In genomic region chr10:17430647-17431355, GRCh38 we compare ENCODE assay signal across 8 cellular contexts. TPM values are rescaled to one million over a fixed set of nuclear protein-coding genes. Genes with fewer than 3 reads are reported as not detected.
DNase-seq lines count a peak whose midpoint lies in the region; ATAC-seq and TF ChIP-seq lines count a peak whose summit lies in the region.

No MANE protein-coding gene starts in this region.

- no peak overlapping the region for H3K4me2 ChIP-seq in OCI-LY1 (ENCODE audit: low read length)

- peaks cover 7% of the 10 kb centered on the region for H3K4me1 Mint-ChIP-seq in neural crest cell

- ATAC-seq in GM19395 (IDR thresholded peaks at IDR 0.05; ENCODE audit: unreplicated experiment) (peak; percentile 48), GM21381 (IDR thresholded peaks at IDR 0.05; ENCODE audit: unreplicated experiment) (no peak)

- TF ChIP-seq CTCF in OCI-LY1 (IDR thresholded peaks at IDR 0.05; ENCODE audit: low read length) (peak; percentile 83), fibroblast of mammary gland (conservative IDR thresholded peaks at IDR 0.05; ENCODE audit: control insufficient read depth, insufficient read depth, low read depth, low read length) (peak; percentile 94), neural crest cell (conservative IDR thresholded peaks at IDR 0.05) (peak; percentile 93), transverse colon (IDR thresholded peaks at IDR 0.05) (peak; percentile 66 to 84 (median 78))

- H3K9me2 ChIP-seq in OCI-LY1 (ENCODE audit: low read depth, low read length), result no peaks in the 10 kb centered on the region

- H3K9ac ChIP-seq in OCI-LY1 (ENCODE audit: low read length), result no peak overlapping the region

- H3K27me3 Mint-ChIP-seq in neural crest cell (ENCODE audit: low read depth), result peaks cover 21% of the 10 kb centered on the region

- H3K27me3 ChIP-seq in OCI-LY1 (ENCODE audit: insufficient read depth, low read length), result no peaks in the 10 kb centered on the region
- peaks cover 19% of the 10 kb centered on the region for H3K27me3 ChIP-seq in transverse colon

- H3F3A ChIP-seq in OCI-LY1 (ENCODE audit: insufficient read depth, low read length), result no peaks in the 10 kb centered on the region

- DNase-seq in Ammon's horn (ENCODE audit: low spot score) (peak; percentile 83), fibroblast of mammary gland (ENCODE audit: low read depth) (peak; percentile 79), neural crest cell (ENCODE audit: low read depth, low spot score) (peak; percentile 75), transverse colon (peak; percentile 72)
- DNase-seq in activated T-cell treated with anti-CD3 and anti-CD28 coated beads, Interleukin-2, amount 50 U/mL, for 48 hours, result peak; percentile 64 to 71

- no peaks in the 10 kb centered on the region for H3K9me3 Mint-ChIP-seq in neural crest cell

- H3K9me3 ChIP-seq in OCI-LY1 (ENCODE audit: low read length) (no peaks in the 10 kb centered on the region), transverse colon (no peaks in the 10 kb centered on the region)

- no peaks in the 10 kb centered on the region for H3K36me3 Mint-ChIP-seq in neural crest cell (ENCODE audit: low read depth)

- H3K4me1 ChIP-seq in OCI-LY1 (ENCODE audit: insufficient read depth, low read length, severe bottlenecking), result no peaks in the 10 kb centered on the region
- H3K4me1 ChIP-seq in transverse colon, result peaks cover 0 to 10% (median 0%) of the 10 kb centered on the region in 4 donors

- no peak overlapping the region for H3K27ac Mint-ChIP-seq in neural crest cell (ENCODE audit: unreplicated experiment)

- H3K4me3 Mint-ChIP-seq in neural crest cell, result no peak overlapping the region

- in situ Hi-C loops in transverse colon (cut with MboI; ENCODE audit: low pct_ligation_motif_present in 1 of 4, low pct_unique_long_range_greater_than_20kb in 1 of 4, low sequenced_read_pairs in 3 of 4), result loop anchor here (25.0 kb wide), 1 partner anchor 594 kb away; no protein-coding TSS in a partner anchor

- no peaks in the 10 kb centered on the region for H3K79me2 ChIP-seq in OCI-LY1 (ENCODE audit: insufficient read depth, low read length)

- intact Hi-C loops in transverse colon (cut with DNase I; ENCODE audit: low total_unique reads), result loop anchor here (10.0 kb wide), 1 partner anchor 586 kb away; no protein-coding TSS in a partner anchor

- no peak for TF ChIP-seq POLR2A in transverse colon (IDR thresholded peaks at IDR 0.05)

- TF ChIP-seq EP300 in transverse colon (IDR thresholded peaks at IDR 0.05; ENCODE audit: low read depth), result no peak

- H3K4me3 ChIP-seq in OCI-LY1 (ENCODE audit: low read depth, low read length, poor library complexity, severe bottlenecking), result no peak overlapping the region
- H3K4me3 ChIP-seq in fibroblast of mammary gland (ENCODE audit: control insufficient read depth, low read depth, low read length), result no peak overlapping the region
- H3K4me3 ChIP-seq in transverse colon, result no peak overlapping the region

- H2AFZ ChIP-seq in OCI-LY1 (ENCODE audit: low read length), result no peak overlapping the region

- H3K27ac ChIP-seq in OCI-LY1 (ENCODE audit: low read depth, low read length, poor library complexity, severe bottlenecking) (no peak overlapping the region), transverse colon (no peak overlapping the region)

- no peaks in the 10 kb centered on the region for H4K20me1 ChIP-seq in OCI-LY1 (ENCODE audit: insufficient read depth, low read length)

- H3K36me3 ChIP-seq in OCI-LY1 (ENCODE audit: insufficient read depth, low read length) (no peaks in the 10 kb centered on the region), transverse colon (no peaks in the 10 kb centered on the region)

- WGBS in transverse colon (ENCODE audit: low coverage in 1 of 2), 2 donors, result 21 to 38% methylated on average over 4 to 7 of the region's 7 CpGs

RNA-seq across cellular contexts. Expression of gene ST8SIA6, which starts 23.6 kb away (rescaled TPM):
- not detected in 2 replicates for total RNA-seq in neural crest cell
- 1 to 10 TPM in 1 of 4 donors, under 1 TPM in 1, not detected in 2; 0.64 to 1.2 TPM for total RNA-seq in transverse colon
